8 cellular contexts compared by ENCODE assay signal in genomic region chr7:23373151-23374004, GRCh38.
DNase-seq lines count a peak whose midpoint lies in the region; ATAC-seq and TF ChIP-seq lines count a peak whose summit lies in the region.

No MANE protein-coding gene starts in this region.

- H3K4me1 ChIP-seq in right cardiac atrium (ENCODE audit: control insufficient read depth, insufficient read depth, low read length) (peaks cover 1% of the 10 kb centered on the region), ascending aorta (no peaks in the 10 kb centered on the region)

- intact Hi-C loops in right cardiac atrium (cut with DNase I), result no loop called here
- intact Hi-C loops in ascending aorta (cut with DNase I), result no loop called here

- H3K9me3 ChIP-seq in right cardiac atrium (ENCODE audit: control insufficient read depth, low read length) (no peaks in the 10 kb centered on the region), ascending aorta (no peaks in the 10 kb centered on the region)

- TF ChIP-seq CTCF in HFF-Myc (IDR thresholded peaks at IDR 0.05; ENCODE audit: low read depth, low read length, missing control alignments) (no peak), ascending aorta (IDR thresholded peaks at IDR 0.05) (no peak)

- H3K36me3 ChIP-seq in ascending aorta, result no peaks in the 10 kb centered on the region

- DNase-seq in HFF-Myc (ENCODE audit: extremely low read depth, low read depth) (peak; percentile 37), NCI-H1105 treated with DMSO at 0.1 percent for 48 hours (lab: John Stamatoyannopoulos, UW) (peak; percentile 80), activated T-cell treated with anti-CD3 and anti-CD28 coated beads for 48 hours (ENCODE audit: low read depth) (peak; percentile 44), right cardiac atrium (no peak), islet precursor cell (no peak), ascending aorta (ENCODE audit: low spot score in 2 of 2) (no peak)
- DNase-seq in stimulated activated CD4-positive, alpha-beta T cell treated with anti-CD3 and anti-CD28 coated beads, Interleukin-15, amount 100 ng/mL, for 48 hours (ENCODE audit: low read depth in 2 of 2), result peak; percentile 61 to 64

- H3K27me3 ChIP-seq in right cardiac atrium (ENCODE audit: control insufficient read depth, insufficient read depth), result no peaks in the 10 kb centered on the region
- H3K27me3 ChIP-seq in ascending aorta, result no peaks in the 10 kb centered on the region

- ATAC-seq in GM18498 (IDR thresholded peaks at IDR 0.05; ENCODE audit: unreplicated experiment) (peak; percentile 56), right cardiac atrium (no peak)

- 71% methylated on average over 6 of the region's 6 CpGs for WGBS in right cardiac atrium

- H3K27ac ChIP-seq in right cardiac atrium (ENCODE audit: low read length) (no peak overlapping the region), ascending aorta (no peak overlapping the region)

- H3K4me3 ChIP-seq in HFF-Myc (replicated peaks; ENCODE audit: low read depth, low read length), result no peak overlapping the region
- H3K4me3 ChIP-seq in right cardiac atrium (ENCODE audit: low read length), result no peak overlapping the region
- no peak overlapping the region for H3K4me3 ChIP-seq in ascending aorta

Comparison
In these comparisons a context has a peak if more than half of its experiments do, and no peak if none do; other contexts are left out.
1. DNase-seq: peak in HFF-Myc (single experiment), NCI-H1105 treated with DMSO at 0.1 percent for 48 hours (single experiment), activated T-cell treated with anti-CD3 and anti-CD28 coated beads for 48 hours (single experiment) and stimulated activated CD4-positive, alpha-beta T cell treated with anti-CD3 and anti-CD28 coated beads, Interleukin-15, amount 100 ng/mL, for 48 hours (2 of 2); none in right cardiac atrium (0 of 3), islet precursor cell (single experiment) and ascending aorta (0 of 2).